ENCODE assay signal across 17 cellular contexts in the genomic region with DNA sequence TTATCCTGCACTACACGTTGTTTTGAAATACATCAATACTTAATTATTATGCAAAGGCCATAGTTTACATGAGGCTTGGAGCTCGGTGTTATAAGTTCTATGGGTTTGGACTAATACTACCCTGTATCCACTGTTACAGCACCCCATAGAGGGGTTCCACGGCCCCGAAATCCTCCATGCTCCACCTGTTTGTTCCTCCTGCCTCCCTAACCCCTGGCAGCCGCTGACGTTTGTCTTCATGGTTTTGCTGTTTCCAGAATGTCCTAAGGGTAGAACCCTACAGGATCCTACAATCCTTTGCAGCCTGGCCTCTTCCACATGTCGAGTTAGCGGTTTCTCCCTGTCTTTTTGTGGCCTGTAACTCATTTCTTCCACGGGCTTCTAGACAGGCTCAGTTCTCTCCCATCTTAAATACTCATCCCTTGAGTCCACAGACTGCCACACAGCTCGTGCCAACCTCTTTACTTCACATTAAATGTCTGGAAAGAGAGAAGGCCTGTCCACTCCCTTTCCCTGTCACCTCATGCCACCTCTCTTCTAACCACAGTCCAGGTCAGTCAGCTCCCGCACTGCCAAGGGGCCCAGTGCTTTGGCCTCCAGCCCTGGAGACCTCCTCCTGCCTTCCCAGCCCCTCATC. TPM values are rescaled to one million over a fixed set of nuclear protein-coding genes. Genes with fewer than 3 reads are reported as not detected.
A peak's percentile ranks its signal among the peaks of the same experiment; 100 is the strongest.
DNase-seq lines count a peak whose midpoint lies in the region; ATAC-seq and TF ChIP-seq lines count a peak whose summit lies in the region.
"Had no signal": no experiment of that assay in that cellular context is flagged by ENCODE, and none has a peak within 500 bp of the region (broad histone marks: within the 10 kb centered on the region; RNA-seq: fewer than 3 reads in every experiment).

No MANE protein-coding gene starts in this region.

- H3K36me3 ChIP-seq in H7 (replicated peaks; ENCODE audit: control insufficient read depth, insufficient read depth, low read length) = no peaks in the 10 kb centered on the region
- no peaks in the 10 kb centered on the region for H3K36me3 ChIP-seq in endodermal cell (ENCODE audit: control insufficient read depth, insufficient read depth, low read length)
- H3K36me3 ChIP-seq: pancreas had no signal

- H3K4me1 ChIP-seq in endodermal cell (ENCODE audit: control insufficient read depth, insufficient read depth, low read length) (no peaks in the 10 kb centered on the region), foreskin keratinocyte (no peaks in the 10 kb centered on the region)

- H3K9ac ChIP-seq in endodermal cell (ENCODE audit: extremely low read depth, low read length, poor library complexity, severe bottlenecking) = no peak overlapping the region

- peak; percentile 16 to 21 for DNase-seq in activated T-cell treated with anti-CD3 and anti-CD28 coated beads, Interleukin-2, amount 50 U/mL, for 48 hours
- DNase-seq in activated T-cell treated with anti-CD3 and anti-CD28 coated beads for 4 hours = no peak
- DNase-seq in H7 = peak; percentile 63
- DNase-seq in endodermal cell = peak; percentile 43
- peak; percentile 50 for DNase-seq in sciatic nerve (ENCODE audit: low spot score)
- no peak for DNase-seq in NCI-H1105 treated with DMSO at 0.1 percent for 48 hours (lab: John Stamatoyannopoulos, UW)
- no peak for DNase-seq in foreskin keratinocyte
- DNase-seq: DMS 273 treated with DMSO at 0.1 percent for 48 hours; effector CD8-positive, alpha-beta T cell; mesenchymal stem cell; NCI-H2029; T1000 had no signal

- intact Hi-C loops in sciatic nerve (cut with DNase I) = no loop called here

- no peak overlapping the region for H3K4me3 Mint-ChIP-seq in endodermal cell

- ATAC-seq in sciatic nerve = no peak
- ATAC-seq in GM21526 (IDR thresholded peaks at IDR 0.05; ENCODE audit: low FRiP score, unreplicated experiment) = no peak
- ATAC-seq in foreskin keratinocyte = no peak
- ATAC-seq: pancreas had no signal

- peaks cover 7% of the 10 kb centered on the region; the same call in 1 of the 2 replicates for H3K27me3 ChIP-seq in H7 (ENCODE audit: control insufficient read depth, insufficient read depth, low read length)
- H3K27me3 ChIP-seq in endodermal cell (ENCODE audit: control insufficient read depth, insufficient read depth, low read length, poor library complexity, severe bottlenecking) = no peaks in the 10 kb centered on the region
- H3K27me3 ChIP-seq in foreskin keratinocyte = peaks cover 35% of the 10 kb centered on the region
- H3K27me3 ChIP-seq: pancreas had no signal

- H3K4me3 ChIP-seq in H7 (ENCODE audit: insufficient read depth, low read depth, low read length) (no peak overlapping the region), endodermal cell (ENCODE audit: low read length) (no peak overlapping the region)
- H3K4me3 ChIP-seq: pancreas had no signal

- TF ChIP-seq CTCF in endodermal cell (conservative IDR thresholded peaks at IDR 0.05) (no peak), foreskin keratinocyte (conservative IDR thresholded peaks at IDR 0.05) (no peak)

- peaks cover 25% of the 10 kb centered on the region for H3K27me3 Mint-ChIP-seq in endodermal cell (ENCODE audit: insufficient read depth)

- no peaks in the 10 kb centered on the region for H3K9me3 ChIP-seq in endodermal cell (ENCODE audit: control insufficient read depth, low read length)
- H3K9me3 ChIP-seq: pancreas had no signal

- no peak overlapping the region for H3K27ac Mint-ChIP-seq in endodermal cell

- H3K27ac ChIP-seq in endodermal cell (ENCODE audit: low read depth, low read length) (peak overlapping the region; percentile 72), foreskin keratinocyte (no peak overlapping the region)
- H3K27ac ChIP-seq: pancreas, RWPE1 had no signal

- no peaks in the 10 kb centered on the region for H3K9me3 Mint-ChIP-seq in endodermal cell

- WGBS in endodermal cell (ENCODE audit: insufficient coverage in 1 of 2, insufficient read length in 1 of 2), 2 experiments = 71 to 77% methylated on average over 9 to 11 of the region's 11 CpGs

- H3K36me3 Mint-ChIP-seq in endodermal cell (ENCODE audit: low read depth) = no peaks in the 10 kb centered on the region

- H3K4me1 Mint-ChIP-seq in endodermal cell = peaks cover 11% of the 10 kb centered on the region

RNA-seq across cellular contexts. Expression of a gene that starts 42.4 kb away (rescaled TPM):
- not detected in 2 replicates for total RNA-seq in H7 (2014; rRNA removed; shearing (Covaris generic))
- not detected for total RNA-seq in endodermal cell
- polyA plus RNA-seq in endodermal cell (2013, experiment 1 of 2) = 44.8 TPM
- 37.3 TPM for polyA plus RNA-seq in endodermal cell (2013, experiment 2 of 2)
- total RNA-seq in sciatic nerve = 0.36 TPM
- total RNA-seq in foreskin keratinocyte = 2.0 and 2.9 TPM in 2 replicates
- polyA plus RNA-seq in foreskin keratinocyte = 3.6 and 3.7 TPM in 2 replicates
- total RNA-seq: fibroblast of villous mesenchyme had no signal
- polyA plus RNA-seq: aorta had no signal

RNA-seq across cellular contexts. Expression of a gene that starts 53.0 kb away (rescaled TPM):
- not detected in 2 replicates for total RNA-seq in H7 (2014; rRNA removed; shearing (Covaris generic))
- total RNA-seq in endodermal cell (not detected), sciatic nerve (1.5 TPM), foreskin keratinocyte (not detected in 2 replicates)
- not detected for polyA plus RNA-seq in endodermal cell (2013, experiment 1 of 2)
- not detected for polyA plus RNA-seq in endodermal cell (2013, experiment 2 of 2)
- polyA plus RNA-seq in foreskin keratinocyte = not detected in 2 replicates
- total RNA-seq: fibroblast of villous mesenchyme had no signal

RNA-seq across cellular contexts. Expression of a gene that starts 56.4 kb away (rescaled TPM):
- 0.44 and 0.55 TPM in 2 replicates for total RNA-seq in H7 (2014; rRNA removed; shearing (Covaris generic))
- total RNA-seq in endodermal cell (not detected), sciatic nerve (0.80 TPM), foreskin keratinocyte (0.21 TPM in 1 of 2 replicates, not detected in the other)
- polyA plus RNA-seq in endodermal cell (2013, experiment 1 of 2) = 1.2 TPM
- 1.1 TPM for polyA plus RNA-seq in endodermal cell (2013, experiment 2 of 2)
- 0.08 and 0.12 TPM in 2 replicates for polyA plus RNA-seq in foreskin keratinocyte
- total RNA-seq: fibroblast of villous mesenchyme had no signal
- polyA plus RNA-seq: aorta had no signal

Comparison
In these comparisons a context has a peak if more than half of its experiments do, and no peak if none do; other contexts are left out.
1. DNase-seq: peak in activated T-cell treated with anti-CD3 and anti-CD28 coated beads, Interleukin-2, amount 50 U/mL, for 48 hours (2 of 2), H7 (single experiment), endodermal cell (single experiment) and sciatic nerve (single experiment); none in activated T-cell treated with anti-CD3 and anti-CD28 coated beads for 4 hours (single experiment), NCI-H1105 treated with DMSO at 0.1 percent for 48 hours (single experiment) and foreskin keratinocyte (0 of 2).